ENCODE assay signal across 25 cellular contexts in genomic region chr2:134367216-134367615, GRCh38.
DNase-seq lines count a peak whose midpoint lies in the region; ATAC-seq and TF ChIP-seq lines count a peak whose summit lies in the region.
"Had no signal": no experiment of that assay in that cellular context is flagged by ENCODE, and none has a peak within 500 bp of the region (broad histone marks: within the 10 kb centered on the region; RNA-seq: fewer than 3 reads in every experiment).

No MANE protein-coding gene starts in this region.

- peak overlapping the region; percentile 53 to 66 for H3K27ac ChIP-seq in coronary artery
- H3K27ac ChIP-seq in thoracic aorta, result peak overlapping the region; percentile 37 to 66
- H3K27ac ChIP-seq: neural progenitor cell, pancreas, upper lobe of left lung had no signal

- DNase-seq in LHCN-M2 (ENCODE audit: low read depth) (peak; percentile 70), coronary artery (ENCODE audit: low spot score) (no peak), myocyte (ENCODE audit: low read depth) (peak; percentile 90), thoracic aorta (ENCODE audit: low spot score) (no peak), mucosa of gallbladder (ENCODE audit: low spot score) (no peak), Kasumi-1 (lab: John Stamatoyannopoulos, UW) (no peak), T-helper 1 cell (no peak)
- DNase-seq: activated gamma-delta T cell; activated T-cell treated with anti-CD3 and anti-CD28 coated beads, Interleukin-2, amount 50 U/mL, for 24 hours; caudate nucleus; CD4-positive, CD25-positive, alpha-beta regulatory T cell; erythroblast; GOT3; head of caudate nucleus; IMR-90; NCI-H1048; NCI-H1694 treated with DMSO at 0.1 percent for 48 hours; NCI-H446 treated with DMSO at 0.1 percent for 48 hours; NCI-H774; pancreas; stimulated activated CD4-positive, alpha-beta T cell treated with anti-CD3 and anti-CD28 coated beads, Interleukin-12 subunit alpha, Interleukin-12 subunit beta, amount 100 ng/mL, for 4 hours; stimulated activated CD4-positive, alpha-beta T cell treated with anti-CD3 and anti-CD28 coated beads, Interleukin-2, amount 100 ng/mL, for 48 hours; upper lobe of left lung had no signal

- H3K27me3 ChIP-seq in thoracic aorta (replicated peaks; ENCODE audit: insufficient read depth), result no peaks in the 10 kb centered on the region
- H3K27me3 ChIP-seq: neural progenitor cell, pancreas, upper lobe of left lung had no signal

- no peak for TF ChIP-seq CTCF in coronary artery (IDR thresholded peaks at IDR 0.05)
- TF ChIP-seq CTCF in thoracic aorta (IDR thresholded peaks at IDR 0.05), result no peak

- H3K9me3 ChIP-seq in thoracic aorta, result no peaks in the 10 kb centered on the region
- H3K9me3 ChIP-seq: pancreas, upper lobe of left lung had no signal

- no peak for ATAC-seq in thoracic aorta (ENCODE audit: insufficient number of reproducible peaks, low FRiP score, low read depth)
- ATAC-seq: WTC11 had no signal

- H3K36me3 ChIP-seq in thoracic aorta, result no peaks in the 10 kb centered on the region
- H3K36me3 ChIP-seq: neural progenitor cell had no signal

- H3K4me1 ChIP-seq in thoracic aorta (ENCODE audit: control insufficient read depth in 1 of 2, low read depth in 2 of 2), result peaks cover 20 to 39% of the 10 kb centered on the region in 2 donors
- H3K4me1 ChIP-seq: pancreas had no signal

- H3K4me3 ChIP-seq in coronary artery (no peak overlapping the region), thoracic aorta (no peak overlapping the region)
- H3K4me3 ChIP-seq: neural progenitor cell, pancreas, upper lobe of left lung had no signal

Comparison
In these comparisons a context has a peak if more than half of its experiments do, and no peak if none do; other contexts are left out.
1. DNase-seq: peak in LHCN-M2 (single experiment) and myocyte (single experiment); none in coronary artery (single experiment), thoracic aorta (single experiment), mucosa of gallbladder (single experiment), Kasumi-1 (0 of 2) and T-helper 1 cell (0 of 5).